In genomic region chr9:94827584-94828304, GRCh38 we compare ENCODE assay signal across 1 cellular context.
TF ChIP-seq lines count a peak whose summit lies in the region.

No MANE protein-coding gene starts in this region.

TF ChIP-seq in HepG2, 621 proteins besides CTCF, POLR2A, EP300 and RAD21 (continued from another document and continues in another):
- TF ChIP-seq TFE3 (CRISPR knock-in tag; IDR thresholded peaks at IDR 0.05): no peak
- TF ChIP-seq SNAPC5 (CRISPR knock-in tag; IDR thresholded peaks at IDR 0.05; ENCODE audit: borderline replicate concordance): no peak
- TF ChIP-seq ELK4 (CRISPR knock-in tag; IDR thresholded peaks at IDR 0.05; ENCODE audit: borderline replicate concordance): no peak
- no peak for TF ChIP-seq MEIS1 (CRISPR knock-in tag; IDR thresholded peaks at IDR 0.05; ENCODE audit: borderline replicate concordance)
- no peak for TF ChIP-seq NONO (IDR thresholded peaks at IDR 0.05)
- no peak for TF ChIP-seq NONO (CRISPR knock-in tag; conservative IDR thresholded peaks at IDR 0.05)
- TF ChIP-seq DR1 (CRISPR knock-in tag; IDR thresholded peaks at IDR 0.05): no peak
- TF ChIP-seq SOX5 (CRISPR knock-in tag; IDR thresholded peaks at IDR 0.05; ENCODE audit: borderline replicate concordance): peak; percentile 80; the same call in 1 of the 2 replicates
- 0 out of 2 replicates have a peak, but pooled peaks have one; percentile 37 for TF ChIP-seq KAT7 (CRISPR knock-in tag; IDR thresholded peaks at IDR 0.05; ENCODE audit: borderline replicate concordance)
- TF ChIP-seq KLF15 (CRISPR knock-in tag; IDR thresholded peaks at IDR 0.05; ENCODE audit: borderline replicate concordance): no peak
- TF ChIP-seq ZSCAN29 (CRISPR knock-in tag; conservative IDR thresholded peaks at IDR 0.05): no peak; the same call in 1 of the 2 replicates
- peak; percentile 80 for TF ChIP-seq NCOR1 (IDR thresholded peaks at IDR 0.05; ENCODE audit: borderline replicate concordance, low read length)
- TF ChIP-seq KMT2A (CRISPR knock-in tag; IDR thresholded peaks at IDR 0.05): peak; percentile 44; the same call in 1 of the 2 replicates
- TF ChIP-seq SUZ12 (IDR thresholded peaks at IDR 0.05; ENCODE audit: low read depth, low read length): no peak
- no peak for TF ChIP-seq GMEB2 (CRISPR knock-in tag; IDR thresholded peaks at IDR 0.05; ENCODE audit: low read depth)
- no peak for TF ChIP-seq ZNF230 (CRISPR knock-in tag; IDR thresholded peaks at IDR 0.05)
- peak; percentile 64; the same call in 1 of the 2 replicates for TF ChIP-seq ZNF292 (CRISPR knock-in tag; IDR thresholded peaks at IDR 0.05; ENCODE audit: borderline replicate concordance, low read depth)
- TF ChIP-seq ZNF24 (IDR thresholded peaks at IDR 0.05): no peak
- TF ChIP-seq TRIM24 (CRISPR knock-in tag; IDR thresholded peaks at IDR 0.05): no peak
- TF ChIP-seq ZNF773 (CRISPR knock-in tag; IDR thresholded peaks at IDR 0.05; ENCODE audit: borderline replicate concordance): no peak
- no peak for TF ChIP-seq HIVEP1 (CRISPR knock-in tag; IDR thresholded peaks at IDR 0.05)
- no peak; the same call in 1 of the 2 replicates for TF ChIP-seq ZBTB10 (CRISPR knock-in tag; IDR thresholded peaks at IDR 0.05; ENCODE audit: borderline replicate concordance)
- TF ChIP-seq NFKBIZ (CRISPR knock-in tag; IDR thresholded peaks at IDR 0.05): no peak
- TF ChIP-seq KLF12 (CRISPR knock-in tag; IDR thresholded peaks at IDR 0.05; ENCODE audit: borderline replicate concordance): no peak
- TF ChIP-seq ZNF3 (CRISPR knock-in tag; IDR thresholded peaks at IDR 0.05): no peak
- no peak for TF ChIP-seq CREB1 (IDR thresholded peaks at IDR 0.05)
- TF ChIP-seq CREB1 (CRISPR knock-in tag; IDR thresholded peaks at IDR 0.05): peak; percentile 56
- TF ChIP-seq NPAS2 (CRISPR knock-in tag; IDR thresholded peaks at IDR 0.05; ENCODE audit: borderline replicate concordance): no peak
- TF ChIP-seq IKZF4 (CRISPR knock-in tag; IDR thresholded peaks at IDR 0.05; ENCODE audit: borderline replicate concordance, low read depth, not compliant biosample characterization): no peak
- no peak for TF ChIP-seq AFF4 (CRISPR knock-in tag; IDR thresholded peaks at IDR 0.05)
- TF ChIP-seq HMG20B (CRISPR knock-in tag; conservative IDR thresholded peaks at IDR 0.05): peak; percentile 42; the same call in 1 of the 2 replicates
- TF ChIP-seq ZSCAN25 (CRISPR knock-in tag; IDR thresholded peaks at IDR 0.05): no peak
- no peak for TF ChIP-seq ZNF598 (CRISPR knock-in tag; IDR thresholded peaks at IDR 0.05; ENCODE audit: borderline replicate concordance)
- TF ChIP-seq ZNF639 (CRISPR knock-in tag; conservative IDR thresholded peaks at IDR 0.05): no peak; the same call in 1 of the 2 replicates
- TF ChIP-seq FOSL2 (CRISPR knock-in tag; IDR thresholded peaks at IDR 0.05): peak; percentile 70
- peak; percentile 69 for TF ChIP-seq IRF2 (CRISPR knock-in tag; IDR thresholded peaks at IDR 0.05)
- no peak for TF ChIP-seq MLXIP (CRISPR knock-in tag; IDR thresholded peaks at IDR 0.05; ENCODE audit: borderline replicate concordance)
- TF ChIP-seq HINFP (CRISPR knock-in tag; IDR thresholded peaks at IDR 0.05; ENCODE audit: low read depth): no peak
- no peak for TF ChIP-seq MTF1 (CRISPR knock-in tag; IDR thresholded peaks at IDR 0.05)
- no peak for TF ChIP-seq RFXAP (CRISPR knock-in tag; IDR thresholded peaks at IDR 0.05; ENCODE audit: borderline replicate concordance)
- TF ChIP-seq ZNF644 (CRISPR knock-in tag; IDR thresholded peaks at IDR 0.05; ENCODE audit: low read depth): peak; percentile 88
- TF ChIP-seq BRF2 (CRISPR knock-in tag; IDR thresholded peaks at IDR 0.05): no peak
- TF ChIP-seq ATF1 (CRISPR knock-in tag; IDR thresholded peaks at IDR 0.05): no peak
